In genomic region chr19:48258350-48258749, GRCh38 we compare ENCODE assay signal across 10 cellular contexts. TPM values are rescaled to one million over a fixed set of nuclear protein-coding genes. Genes with fewer than 3 reads are reported as not detected.
DNase-seq lines count a peak whose midpoint lies in the region; ATAC-seq and TF ChIP-seq lines count a peak whose summit lies in the region.
"Had no signal": no experiment of that assay in that cellular context is flagged by ENCODE, and none has a peak within 500 bp of the region (broad histone marks: within the 10 kb centered on the region; RNA-seq: fewer than 3 reads in every experiment).

No MANE protein-coding gene starts in this region.

- H3K4me1 ChIP-seq in BLaER1 treated with 17β-estradiol and CSF1 and Interleukin-3, amounts not matched to agents 10 nM and 100 nM, result peaks cover 42 to 77% (median 62%) of the 10 kb centered on the region in 10 experiments
- H3K4me1 ChIP-seq in adrenal gland (replicated peaks in 1 of 2), result peaks cover 13 to 28% of the 10 kb centered on the region in 2 donors

- H3K4me3 ChIP-seq in BLaER1 treated with 17β-estradiol and CSF1 and Interleukin-3, amounts not matched to agents 10 nM and 100 nM, result peak overlapping the region; percentile 42 to 68 (median 60)
- no peak overlapping the region for H3K4me3 ChIP-seq in adrenal gland
- H3K4me3 ChIP-seq: GM23248 had no signal

- H4K20me1 ChIP-seq in BLaER1 treated with 17β-estradiol and CSF1 and Interleukin-3, amounts not matched to agents 10 nM and 100 nM, result no peaks in the 10 kb centered on the region

- no peak for TF ChIP-seq CTCF in adrenal gland (IDR thresholded peaks at IDR 0.05)

- peak overlapping the region; percentile 70 to 83 (median 77) for H3K9ac ChIP-seq in BLaER1 treated with 17β-estradiol and CSF1 and Interleukin-3, amounts not matched to agents 10 nM and 100 nM
- H3K9ac ChIP-seq: GM23248 had no signal

- H3K27me3 Mint-ChIP-seq in activated CD4-positive, alpha-beta memory T cell treated with anti-CD3 and anti-CD28 coated beads for 36 hours, result no peaks in the 10 kb centered on the region
- H3K27me3 Mint-ChIP-seq in memory B cell, result no peaks in the 10 kb centered on the region

- H3K36me3 Mint-ChIP-seq in activated CD4-positive, alpha-beta memory T cell treated with anti-CD3 and anti-CD28 coated beads for 36 hours, result peaks cover 8% of the 10 kb centered on the region
- peaks cover 5% of the 10 kb centered on the region for H3K36me3 Mint-ChIP-seq in memory B cell

- in situ Hi-C loops in GM18951 (cut with MboI; ENCODE audit: low sequenced_read_pairs, unreplicated experiment), result loop anchor here (25.0 kb wide), 1 partner anchor 296 kb away; no protein-coding TSS in a partner anchor

- peak; percentile 55 for DNase-seq in activated CD4-positive, alpha-beta memory T cell treated with anti-CD3 and anti-CD28 coated beads for 36 hours
- no peak for DNase-seq in memory B cell (ENCODE audit: low spot score in 2 of 2)
- no peak for DNase-seq in adrenal gland
- DNase-seq in medulla oblongata (ENCODE audit: extremely low spot score), result no peak
- DNase-seq in LoVo (ENCODE audit: low spot score), result no peak
- DNase-seq: GM23248 had no signal

- H3K36me3 ChIP-seq in BLaER1 treated with 17β-estradiol and CSF1 and Interleukin-3, amounts not matched to agents 10 nM and 100 nM, result no peaks in the 10 kb centered on the region
- H3K36me3 ChIP-seq in adrenal gland (replicated peaks in 1 of 2), result no peaks in the 10 kb centered on the region

- POLR2A ChIA-PET in activated CD4-positive, alpha-beta memory T cell treated with anti-CD3 and anti-CD28 coated beads for 36 hours (lab: Charles Lee), result interaction anchor here (1.6 to 2.7 kb wide), 2 partner anchors 9 to 54 kb away, joined by 6 to 13 read pairs; no protein-coding TSS in a partner anchor

- peak overlapping the region; percentile 63 to 84 (median 79); a peak in 21 of 22 replicates for H3K27ac ChIP-seq in BLaER1 treated with 17β-estradiol and CSF1 and Interleukin-3, amounts not matched to agents 10 nM and 100 nM
- H3K27ac ChIP-seq in adrenal gland, result peak overlapping the region in 1 of 5 donors; percentile 10
- H3K27ac ChIP-seq: GM23248 had no signal

- 53 to 67% (median 62%) methylated on average over 6 of the region's 6 CpGs for WGBS in adrenal gland, 4 donors

- H3K9me3 ChIP-seq in BLaER1 treated with 17β-estradiol and CSF1 and Interleukin-3, amounts not matched to agents 10 nM and 100 nM (replicated peaks in 1 of 11), result no peaks in the 10 kb centered on the region
- no peaks in the 10 kb centered on the region for H3K9me3 ChIP-seq in adrenal gland (replicated peaks in 1 of 3)

- peak overlapping the region; percentile 73 to 99 (median 89) for H3K4me2 ChIP-seq in BLaER1 treated with 17β-estradiol and CSF1 and Interleukin-3, amounts not matched to agents 10 nM and 100 nM

- peak overlapping the region; percentile 75 for H3K4me3 Mint-ChIP-seq in activated CD4-positive, alpha-beta memory T cell treated with anti-CD3 and anti-CD28 coated beads for 36 hours
- peak overlapping the region; percentile 88 for H3K4me3 Mint-ChIP-seq in memory B cell

- TF ChIP-seq POLR2A in GM18951 (IDR thresholded peaks at IDR 0.05; ENCODE audit: extremely low read depth, insufficient read depth, insufficient read length) (peak; percentile 30), adrenal gland (IDR thresholded peaks at IDR 0.05) (no peak)

- CTCF ChIA-PET in activated CD4-positive, alpha-beta memory T cell treated with anti-CD3 and anti-CD28 coated beads for 36 hours (lab: Charles Lee), result interaction anchor here (1.1 to 4.7 kb wide), 7 partner anchors 8 to 89 kb away, joined by 3 to 44 read pairs (median 3); partner anchors contain the start of genes EMP3 and LIG1

- intact Hi-C loops in activated CD4-positive, alpha-beta memory T cell treated with anti-CD3 and anti-CD28 coated beads for 36 hours (cut with micrococcal nuclease), result loop anchor here (1.0 to 5.0 kb wide), 3 partner anchors 9 to 1471 kb away; partner anchors contain the start of gene SLC1A5
- intact Hi-C loops in adrenal gland (cut with DNase I), result no loop called here

- no peak for ATAC-seq in memory B cell (ENCODE audit: low read depth)
- no peak for ATAC-seq in GM18519 (IDR thresholded peaks at IDR 0.05; ENCODE audit: low FRiP score, unreplicated experiment)

- peaks cover 45% of the 10 kb centered on the region for H3K4me1 Mint-ChIP-seq in activated CD4-positive, alpha-beta memory T cell treated with anti-CD3 and anti-CD28 coated beads for 36 hours (ENCODE audit: low read depth)
- peaks cover 15% of the 10 kb centered on the region for H3K4me1 Mint-ChIP-seq in memory B cell

- no peaks in the 10 kb centered on the region for H3K27me3 ChIP-seq in BLaER1 treated with 17β-estradiol and CSF1 and Interleukin-3, amounts not matched to agents 10 nM and 100 nM
- no peaks in the 10 kb centered on the region for H3K27me3 ChIP-seq in adrenal gland

- peak overlapping the region; percentile 96 for H3K27ac Mint-ChIP-seq in activated CD4-positive, alpha-beta memory T cell treated with anti-CD3 and anti-CD28 coated beads for 36 hours
- peak overlapping the region; percentile 79 for H3K27ac Mint-ChIP-seq in memory B cell

- H3K9me3 Mint-ChIP-seq in activated CD4-positive, alpha-beta memory T cell treated with anti-CD3 and anti-CD28 coated beads for 36 hours, result no peaks in the 10 kb centered on the region
- H3K9me3 Mint-ChIP-seq in memory B cell, result no peaks in the 10 kb centered on the region

RNA-seq across cellular contexts. Expression of gene CARD8, which starts 2.6 kb away (rescaled TPM):
- total RNA-seq in activated CD4-positive, alpha-beta memory T cell treated with anti-CD3 and anti-CD28 coated beads for 36 hours, result 100 to 1,000 TPM; 152 TPM
- total RNA-seq in adrenal gland, result 10 to 100 TPM; 14.1 to 45.3 (median 32.1) TPM
- 10 to 100 TPM; 30.0 to 48.3 (median 33.7) TPM for polyA plus RNA-seq in adrenal gland

RNA-seq across cellular contexts. Expression of gene ZNF114, which starts 11.5 kb away (rescaled TPM):
- total RNA-seq in activated CD4-positive, alpha-beta memory T cell treated with anti-CD3 and anti-CD28 coated beads for 36 hours, result under 1 TPM; 0.29 to 0.31 TPM
- under 1 TPM in 7 of 8 donors, not detected in 1; 0.18 to 0.78 (median 0.58) TPM for total RNA-seq in adrenal gland
- polyA plus RNA-seq in adrenal gland, result under 1 TPM; 0.07 to 0.16 (median 0.10) TPM
- total RNA-seq: T-helper 1 cell treated with Interleukin-12 subunit alpha and Interleukin-12 subunit beta and Interleukin-4 antibody, amounts not matched to agents 30 ng/mL and 1 ng/mL, for 36 hours had no signal
- polyA plus RNA-seq: GM23248 had no signal

Comparison
In these comparisons a context has a peak if more than half of its experiments do, and no peak if none do; other contexts are left out.
1. H3K4me3 ChIP-seq: peak in BLaER1 treated with 17β-estradiol and CSF1 and Interleukin-3, amounts not matched to agents 10 nM and 100 nM (10 of 10); none in adrenal gland (0 of 4).